6 cellular contexts compared by ENCODE assay signal in genomic region chr2:110579216-110579965, GRCh38. TPM values are rescaled to one million over a fixed set of nuclear protein-coding genes. Genes with fewer than 3 reads are reported as not detected.
DNase-seq lines count a peak whose midpoint lies in the region; ATAC-seq, FAIRE-seq and TF ChIP-seq lines count a peak whose summit lies in the region.
"Not testable (repeated sequence)": the region's sequence is repeated elsewhere in the genome, so short reads cannot be mapped to it uniquely, and the experiment has no call there.

No MANE protein-coding gene starts in this region.

- BruUV-seq in PC-3 (replicated peaks; lab: Mats Ljungman, UMichigan); Panc1 (replicated peaks; lab: Mats Ljungman, UMichigan); HepG2 (replicated peaks; lab: Mats Ljungman, UMichigan): not testable (repeated sequence)

- H3K9ac ChIP-seq in PC-3 (ENCODE audit: low read length); HepG2 (ENCODE audit: insufficient read depth, low read depth, low read length): not testable (repeated sequence)

- TF ChIP-seq POLR2A in A549 (IDR thresholded peaks at IDR 0.05; ENCODE audit: low read length); HepG2 (IDR thresholded peaks at IDR 0.05; ENCODE audit: insufficient read depth in 1 of 2, low read depth in 2 of 2, low read length in 2 of 2): not testable (repeated sequence)

- not testable (repeated sequence) for H3K36me3 ChIP-seq in PC-3 (ENCODE audit: low read depth, low read length); Panc1 (ENCODE audit: control insufficient read depth, insufficient read depth, low read length); HepG2 (replicated peaks in 1 of 2; ENCODE audit: control insufficient read depth in 1 of 2, insufficient read depth in 2 of 2, low read length in 2 of 2); mucosa of descending colon (ENCODE audit: low read depth)

- H3K9me3 ChIP-seq in A549; PC-3 (ENCODE audit: low read length); Panc1 (ENCODE audit: control insufficient read depth, insufficient read depth, low read depth, low read length); HepG2 (ENCODE audit: low read length); mucosa of descending colon: not testable (repeated sequence)

- not testable (repeated sequence) for H3K4me2 ChIP-seq in A549; PC-3 (ENCODE audit: low read length); HepG2 (ENCODE audit: low read depth, low read length)

- not testable (repeated sequence) for H4K20me1 ChIP-seq in PC-3 (ENCODE audit: low read length); HepG2 (ENCODE audit: insufficient read depth, low read length)

- CTCF ChIA-PET in A549 (lab: Yijun Ruan, JAX); PC-3 (lab: Charles Lee); Panc1 (lab: Charles Lee); HepG2 (lab: Yijun Ruan, JAX; ENCODE audit: low intra/inter-chr PET ratio, low total read pairs): not testable (repeated sequence)

- H3K27me3 ChIP-seq in PC-3 (ENCODE audit: low read length); Panc1 (ENCODE audit: control insufficient read depth, insufficient read depth, low read length); HepG2 (ENCODE audit: control insufficient read depth in 1 of 2, insufficient read depth in 2 of 2, low read length in 2 of 2): not testable (repeated sequence)

- in situ Hi-C loops in Panc1 (cut with HindIII; ENCODE audit: low pct_unique_long_range_greater_than_20kb, low sequenced_read_pairs); HepG2 (cut with HindIII; ENCODE audit: extremely low pct_ligation_motif_present, low pct_unique_long_range_greater_than_20kb): not testable (repeated sequence)

- DNase-seq in A549 (ENCODE audit: low read depth in 1 of 2, low spot score in 1 of 2); PC-3; Panc1 (ENCODE audit: low read depth, low spot score); left colon; HepG2 (ENCODE audit: low spot score); mucosa of descending colon: not testable (repeated sequence)

- FAIRE-seq in A549 (lab: Jason Lieb, UNC); HepG2 (lab: Jason Lieb, UNC): not testable (repeated sequence)

- H2AFZ ChIP-seq in PC-3 (ENCODE audit: low read length); HepG2 (ENCODE audit: low read length): not testable (repeated sequence)

- H3K79me2 ChIP-seq in PC-3 (ENCODE audit: low read length); HepG2 (ENCODE audit: insufficient read depth, low read length): not testable (repeated sequence)

- not testable (repeated sequence) for H3K4me1 ChIP-seq in A549; PC-3 (ENCODE audit: insufficient read depth, low read length); Panc1 (ENCODE audit: control insufficient read depth, insufficient read depth, low read length); HepG2 (ENCODE audit: insufficient read depth, low read length); mucosa of descending colon (ENCODE audit: low read depth)

- not testable (repeated sequence) for TF ChIP-seq RAD21 in A549 (conservative IDR thresholded peaks at IDR 0.05 in 1 of 2, IDR thresholded peaks at IDR 0.05 in 1 of 2); HepG2 (CRISPR knock-in tag; IDR thresholded peaks at IDR 0.05)

- not testable (repeated sequence) for H3F3A ChIP-seq in PC-3 (ENCODE audit: low read length, unreplicated experiment)

- POLR2A ChIA-PET in A549 (lab: Yijun Ruan, JAX); PC-3 (lab: Charles Lee; ENCODE audit: unreplicated experiment); Panc1 (lab: Charles Lee); HepG2 (lab: Yijun Ruan, JAX): not testable (repeated sequence)

- intact Hi-C loops in PC-3 (cut with micrococcal nuclease); Panc1 (cut with micrococcal nuclease; ENCODE audit: unreplicated experiment); left colon (cut with DNase I, micrococcal nuclease); HepG2 (cut with micrococcal nuclease; ENCODE audit: unreplicated experiment); mucosa of descending colon (cut with DNase I, micrococcal nuclease): not testable (repeated sequence)

- not testable (repeated sequence) for H3K9me2 ChIP-seq in PC-3 (replicated peaks; ENCODE audit: low read length)

- ATAC-seq in A549 (peak; percentile 35 to 74; a peak in 4 of 6 replicates), PC-3 (peak; percentile 77), Panc1 (peak; percentile 85), left colon (peak; percentile 70), HepG2 (peak; percentile 28), mucosa of descending colon (peak; percentile 75)

- not testable (repeated sequence) for TF ChIP-seq EP300 in A549 (IDR thresholded peaks at IDR 0.05); HepG2 (IDR thresholded peaks at IDR 0.05; ENCODE audit: low read depth in 2 of 2, low read length in 2 of 2); HepG2 (CRISPR knock-in tag; IDR thresholded peaks at IDR 0.05; ENCODE audit: borderline replicate concordance)

- WGBS in A549 (ENCODE audit: missing lambda C conversion rate): no CpG with 5 or more reads among the region's 12 CpGs
- WGBS in HepG2 (ENCODE audit: low lambda C conversion rate): no CpG with 5 or more reads among the region's 12 CpGs

- H3K4me3 ChIP-seq in A549; PC-3 (ENCODE audit: low read length); Panc1 (ENCODE audit: low read depth in 2 of 2, low read length in 2 of 2); HepG2 (replicated peaks in 1 of 3; ENCODE audit: insufficient read depth in 1 of 3, low read depth in 2 of 3, low read length in 3 of 3); mucosa of descending colon: not testable (repeated sequence)

- H3K27ac ChIP-seq in A549; PC-3 (ENCODE audit: low read length); Panc1 (ENCODE audit: low read length); HepG2 (ENCODE audit: extremely low read length, insufficient read depth, low read length): not testable (repeated sequence)

- TF ChIP-seq CTCF in A549 (IDR thresholded peaks at IDR 0.05); PC-3 (conservative IDR thresholded peaks at IDR 0.05; ENCODE audit: low read depth, low read length); Panc1 (IDR thresholded peaks at IDR 0.05); HepG2 (CRISPR knock-in tag; IDR thresholded peaks at IDR 0.05); mucosa of descending colon (IDR thresholded peaks at IDR 0.05): not testable (repeated sequence)

RNA-seq across cellular contexts. Expression of gene RGPD6, which starts 2.4 kb away (rescaled TPM):
- polyA plus RNA-seq in A549 (2011; rRNA removed) (18.3 and 18.5 TPM in 2 replicates), A549 (2017; fragmentation: RNase III; extraction: RNeasy Plus Mini Kit Qiagen cat#74134 plus additional on column Dnase treatment) (2.8 to 5.6 TPM (median 3.1 TPM) in 3 replicates), HepG2 (2011; rRNA removed) (8.6 and 12.0 TPM in 2 replicates)
- polyA plus RNA-seq in A549 (2012; cell fraction: cytosol; rRNA removed): 0.43 and 1.6 TPM in 2 replicates
- 3.3 and 6.2 TPM in 2 replicates for polyA plus RNA-seq in A549 (2012; cell fraction: nucleus; rRNA removed)
- 18.3 and 19.8 TPM in 2 replicates for polyA minus RNA-seq in A549 (2011; rRNA and poly(A)+ RNA removed)
- total RNA-seq in PC-3 (2014; rRNA removed) (17.6 and 28.0 TPM in 2 replicates), Panc1 (2021; ENCODE audit: unreplicated experiment) (38.4 TPM), left colon (10 to 100 TPM; 24.9 to 44.8 TPM), HepG2 (2016; rRNA removed; fragmentation: Illumina TruSeq; extraction: Trizol) (28.4 and 33.2 TPM in 2 replicates), mucosa of descending colon (10 to 100 TPM; 28.3 to 41.6 (median 29.7) TPM)
- 24.1 TPM for polyA plus RNA-seq in Panc1 (2012; ENCODE audit: insufficient read length)
- total RNA-seq in HepG2 (2016; cell fraction: cytosol; rRNA removed; fragmentation: Illumina TruSeq; extraction: Trizol; ENCODE audit: low read depth): 5.7 and 5.8 TPM in 2 replicates
- total RNA-seq in HepG2 (2016; cell fraction: insoluble cytoplasmic fraction; rRNA removed; fragmentation: Illumina TruSeq; extraction: Trizol): 19.8 and 24.1 TPM in 2 replicates
- 7.0 and 8.2 TPM in 2 replicates for total RNA-seq in HepG2 (2016; cell fraction: membrane; rRNA removed; fragmentation: Illumina TruSeq; extraction: Trizol)
- 60.6 and 66.6 TPM in 2 replicates for total RNA-seq in HepG2 (2016; cell fraction: nucleus; rRNA removed; fragmentation: Illumina TruSeq; extraction: Trizol)
- 1.4 and 2.6 TPM in 2 replicates for polyA plus RNA-seq in HepG2 (2011; cell fraction: cytosol; rRNA removed)
- polyA plus RNA-seq in HepG2 (2011; cell fraction: nucleus; rRNA removed): 3.9 and 9.4 TPM in 2 replicates
- 14.7 and 16.8 TPM in 2 replicates for polyA plus RNA-seq in HepG2 (2012)
- polyA plus RNA-seq in HepG2 (2016; cell fraction: cytosol; fragmentation: Illumina TruSeq; extraction: Trizol; ENCODE audit: low read depth): 0.54 and 0.62 TPM in 2 replicates
- 12.5 and 14.5 TPM in 2 replicates for polyA plus RNA-seq in HepG2 (2016; cell fraction: insoluble cytoplasmic fraction; fragmentation: Illumina TruSeq; extraction: Trizol; ENCODE audit: low read depth)
- 1.8 and 2.0 TPM in 2 replicates for polyA plus RNA-seq in HepG2 (2016; cell fraction: membrane; fragmentation: Illumina TruSeq; extraction: Trizol; ENCODE audit: low read depth)
- 40.1 and 41.8 TPM in 2 replicates for polyA plus RNA-seq in HepG2 (2016; cell fraction: nucleus; fragmentation: Illumina TruSeq; extraction: Trizol; ENCODE audit: insufficient read depth, low read depth)
- 7.2 and 14.8 TPM in 2 replicates for polyA minus RNA-seq in HepG2 (2011; rRNA and poly(A)+ RNA removed; ENCODE audit: low replicate concordance)
- 7.1 and 11.0 TPM in 2 replicates for polyA minus RNA-seq in HepG2 (2011; cell fraction: cytosol; rRNA and poly(A)+ RNA removed)
- 74.6 and 94.4 TPM in 2 replicates for polyA minus RNA-seq in HepG2 (2011; cell fraction: nucleus; rRNA and poly(A)+ RNA removed)

Comparison
In these comparisons a context has a peak if more than half of its experiments do, and no peak if none do; other contexts are left out.
1. ATAC-seq: peak in every context shown above with its lines; median percentile 85 in Panc1; 77 in PC-3; 75 in mucosa of descending colon; 70 in left colon; 54 in A549; 28 in HepG2.